8 cellular contexts compared by ENCODE assay signal in the genomic region with DNA sequence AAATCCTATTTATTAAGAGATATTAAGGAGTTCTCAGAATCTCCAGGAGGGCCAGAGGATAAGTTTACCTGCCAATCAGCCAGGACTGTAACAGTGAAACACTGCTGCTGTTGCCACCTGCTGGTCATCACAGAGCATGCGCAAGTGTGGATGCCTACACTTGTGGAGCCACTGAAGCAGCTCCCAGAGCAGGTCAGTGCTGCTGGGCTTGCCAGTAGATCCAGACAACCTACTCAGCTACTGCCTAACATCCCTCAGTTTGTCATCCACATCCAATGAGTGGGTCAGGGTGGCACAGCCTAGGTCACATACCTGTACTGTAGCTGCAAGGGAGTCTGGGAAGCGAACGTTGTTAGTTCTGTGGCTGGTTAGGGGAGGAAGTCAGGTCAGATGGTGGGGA. TPM values are rescaled to one million over a fixed set of nuclear protein-coding genes. Genes with fewer than 3 reads are reported as not detected.
A peak's percentile ranks its signal among the peaks of the same experiment; 100 is the strongest.
DNase-seq lines count a peak whose midpoint lies in the region; ATAC-seq, FAIRE-seq and TF ChIP-seq lines count a peak whose summit lies in the region.

No MANE protein-coding gene starts in this region.

- peaks cover 64% of the 10 kb centered on the region for H3K79me2 ChIP-seq in astrocyte (ENCODE audit: insufficient read depth, low read length)

- peaks cover 0 to 3% (median 0%) of the 10 kb centered on the region in 8 donors for H3K9me3 Mint-ChIP-seq in CD4-positive, alpha-beta memory T cell
- peaks cover 0 to 3% (median 0%) of the 10 kb centered on the region in 3 donors for H3K9me3 Mint-ChIP-seq in T-cell
- H3K9me3 Mint-ChIP-seq in astrocyte (ENCODE audit: unreplicated experiment): peaks cover 2% of the 10 kb centered on the region

- H3K4me1 ChIP-seq in CD4-positive, alpha-beta memory T cell (ENCODE audit: insufficient read depth, low read length): peaks cover 5% of the 10 kb centered on the region
- H3K4me1 ChIP-seq in astrocyte (ENCODE audit: insufficient read depth, low read length): no peaks in the 10 kb centered on the region

- H4K20me1 ChIP-seq in astrocyte (ENCODE audit: insufficient read depth, low read length): peaks cover 34% of the 10 kb centered on the region

- no peaks in the 10 kb centered on the region for H3K36me3 Mint-ChIP-seq in CD4-positive, alpha-beta memory T cell
- H3K36me3 Mint-ChIP-seq in T-cell (no peaks in the 10 kb centered on the region), astrocyte (ENCODE audit: low read depth, unreplicated experiment) (peaks cover 6% of the 10 kb centered on the region)

- H3K4me3 ChIP-seq in CD4-positive, alpha-beta memory T cell (ENCODE audit: low read length in 2 of 2): no peak overlapping the region
- no peak overlapping the region for H3K4me3 ChIP-seq in astrocyte (ENCODE audit: insufficient read depth, low read depth, low read length)

- peak overlapping the region in 1 of 7 donors; percentile 29 for H3K27ac Mint-ChIP-seq in CD4-positive, alpha-beta memory T cell
- H3K27ac Mint-ChIP-seq in T-cell (peak overlapping the region in 1 of 2 donors; percentile 56), astrocyte (ENCODE audit: unreplicated experiment) (no peak overlapping the region)

- no peak overlapping the region for H3K4me2 ChIP-seq in astrocyte (ENCODE audit: low read length)

- ATAC-seq in GM19455 (IDR thresholded peaks at IDR 0.05; ENCODE audit: unreplicated experiment): peak; percentile 72
- ATAC-seq in HG03460 (IDR thresholded peaks at IDR 0.05; ENCODE audit: unreplicated experiment): peak; percentile 93
- peak; percentile 78 to 87 (median 86) for ATAC-seq in T-cell (replicated peaks in 1 of 4)

- no peaks in the 10 kb centered on the region for H3K36me3 ChIP-seq in CD4-positive, alpha-beta memory T cell (ENCODE audit: insufficient read depth, low read length)
- no peaks in the 10 kb centered on the region for H3K36me3 ChIP-seq in astrocyte (ENCODE audit: insufficient read depth, low read length)

- H2AFZ ChIP-seq in astrocyte (ENCODE audit: low read depth, low read length): no peak overlapping the region

- no peaks in the 10 kb centered on the region for H3K9me3 ChIP-seq in CD4-positive, alpha-beta memory T cell (ENCODE audit: control insufficient read depth in 1 of 2, low read length in 2 of 2)
- no peaks in the 10 kb centered on the region for H3K9me3 ChIP-seq in astrocyte (ENCODE audit: insufficient read depth, low read depth, low read length)

- H3K4me1 Mint-ChIP-seq in CD4-positive, alpha-beta memory T cell: peaks cover 3 to 19% (median 10%) of the 10 kb centered on the region in 4 donors
- H3K4me1 Mint-ChIP-seq in T-cell (peaks cover 8 to 14% (median 12%) of the 10 kb centered on the region in 3 donors), astrocyte (ENCODE audit: low read depth, unreplicated experiment) (peaks cover 22% of the 10 kb centered on the region)

- H3K27ac ChIP-seq in CD4-positive, alpha-beta memory T cell (ENCODE audit: low read depth, low read length): no peak overlapping the region
- H3K27ac ChIP-seq in astrocyte (ENCODE audit: low read depth, low read length): no peak overlapping the region

- peak; percentile 56 for TF ChIP-seq CTCF in astrocyte (IDR thresholded peaks at IDR 0.05; ENCODE audit: insufficient read depth, low read depth, low read length)

- H3K4me3 Mint-ChIP-seq in CD4-positive, alpha-beta memory T cell: no peak overlapping the region
- H3K4me3 Mint-ChIP-seq in T-cell: no peak overlapping the region
- no peak overlapping the region for H3K4me3 Mint-ChIP-seq in astrocyte (ENCODE audit: unreplicated experiment)

- FAIRE-seq in astrocyte (lab: Jason Lieb, UNC): no peak

- POLR2A ChIA-PET in CD4-positive, alpha-beta memory T cell (lab: Charles Lee; ENCODE audit: partially characterized antibody): interaction anchor here (0.7 to 1.5 kb wide), 3 partner anchors 62 to 402 kb away, joined by 3 to 5 read pairs (median 4); no protein-coding TSS in a partner anchor
- POLR2A ChIA-PET in T-cell (lab: Charles Lee): interaction anchor here in 1 of 2 donors (0.7 kb wide), 1 partner anchor 88 kb away, joined by 3 read pairs; no protein-coding TSS in a partner anchor

- CTCF ChIA-PET in CD4-positive, alpha-beta memory T cell (lab: Charles Lee; ENCODE audit: partially characterized antibody): interaction anchor here (0.6 to 10.7 kb wide), 16 partner anchors 8 to 411 kb away, joined by 3 to 147 read pairs (median 6); no protein-coding TSS in a partner anchor
- CTCF ChIA-PET in T-cell (lab: Charles Lee): interaction anchor here (0.5 to 5.3 kb wide), 17 partner anchors 9 to 899 kb away, joined by 3 to 35 read pairs (median 4); no protein-coding TSS in a partner anchor

- peak; percentile 49 to 58 (median 51) for DNase-seq in CD4-positive, alpha-beta memory T cell
- DNase-seq in T-cell: peak; percentile 9 to 64 (median 46)
- no peak for DNase-seq in astrocyte (ENCODE audit: low read depth)
- peak; percentile 16 for DNase-seq in kidney glomerular epithelial cell (lab: John Stamatoyannopoulos, UW)
- DNase-seq in stimulated activated CD8-positive, alpha-beta memory T cell treated with anti-CD3 and anti-CD28 coated beads, Interleukin-2, amount 100 ng/mL, for 1 hour (ENCODE audit: low read depth in 2 of 2): peak; percentile 17 to 36
- DNase-seq in dedifferentiated amniotic fluid mesenchymal stem cell (ENCODE audit: extremely low spot score): no peak

- peaks cover 10% of the 10 kb centered on the region in 2 donors for H3K27me3 Mint-ChIP-seq in CD4-positive, alpha-beta memory T cell
- H3K27me3 Mint-ChIP-seq in T-cell (peaks cover 7 to 16% of the 10 kb centered on the region in 2 donors), astrocyte (ENCODE audit: low read depth, unreplicated experiment) (no peaks in the 10 kb centered on the region)

- H3K9ac ChIP-seq in astrocyte (ENCODE audit: low read length): no peak overlapping the region

- H3K27me3 ChIP-seq in CD4-positive, alpha-beta memory T cell (ENCODE audit: insufficient read depth, low read length): no peaks in the 10 kb centered on the region
- H3K27me3 ChIP-seq in astrocyte (ENCODE audit: insufficient read depth, low read length): no peaks in the 10 kb centered on the region

- intact Hi-C loops in CD4-positive, alpha-beta memory T cell (cut with micrococcal nuclease): loop anchor here (1.0 to 2.0 kb wide), 3 partner anchors 88 to 517 kb away; no protein-coding TSS in a partner anchor

RNA-seq across cellular contexts. Expression of a gene that starts 18.3 kb away (rescaled TPM):
- under 1 TPM; 0.53 to 0.58 TPM for total RNA-seq in CD4-positive, alpha-beta memory T cell
- not detected for polyA plus RNA-seq in CD4-positive, alpha-beta memory T cell
- total RNA-seq in T-cell (under 1 TPM; 0.08 to 0.64 (median 0.46) TPM), astrocyte (28.7 and 33.5 TPM in 2 replicates)

Comparison
In these comparisons a context has a peak if more than half of its experiments do, and no peak if none do; other contexts are left out.
1. DNase-seq: peak in CD4-positive, alpha-beta memory T cell (5 of 5), T-cell (34 of 34), kidney glomerular epithelial cell (single experiment) and stimulated activated CD8-positive, alpha-beta memory T cell treated with anti-CD3 and anti-CD28 coated beads, Interleukin-2, amount 100 ng/mL, for 1 hour (2 of 2); none in astrocyte (single experiment) and dedifferentiated amniotic fluid mesenchymal stem cell (single experiment).
2. RNA of a gene that starts 18.3 kb away (total RNA-seq): 28.7 to 33.5 TPM in astrocyte; 0.53 to 0.58 TPM in CD4-positive, alpha-beta memory T cell and 0.08 to 0.64 TPM in T-cell; every median in the first group is over 10 times any median in the second.
3. Peak in every context shown above with its lines, with median percentiles within 50 percentile points of each other: ATAC-seq.